In genomic region chr7:27124096-27124978, GRCh38 we compare ENCODE assay signal across 11 cellular contexts. TPM values are rescaled to one million over a fixed set of nuclear protein-coding genes. Genes with fewer than 3 reads are reported as not detected.
A peak's percentile ranks its signal among the peaks of the same experiment; 100 is the strongest.
DNase-seq lines count a peak whose midpoint lies in the region; ATAC-seq, FAIRE-seq and TF ChIP-seq lines count a peak whose summit lies in the region.
"Had no signal": no experiment of that assay in that cellular context is flagged by ENCODE, and none has a peak within 500 bp of the region (broad histone marks: within the 10 kb centered on the region; RNA-seq: fewer than 3 reads in every experiment).

No MANE protein-coding gene starts in this region.

- WGBS in GM12878 (ENCODE audit: insufficient coverage, insufficient replicate concordance, low lambda C conversion rate, missing lambda C conversion rate) = 79% methylated on average over 44 of the region's 44 CpGs
- WGBS in tibial nerve, 2 donors = 83% methylated on average over 44 of the region's 44 CpGs

- intact Hi-C loops in GM12878 (cut with micrococcal nuclease; ENCODE audit: unreplicated experiment) = no loop called here
- intact Hi-C loops in kidney (cut with DNase I) = no loop called here

- no peak for FAIRE-seq in GM12878 (lab: Jason Lieb, UNC)
- no peak for FAIRE-seq in kidney (lab: Jason Lieb, UNC)

- SMC1A ChIA-PET in GM12878 (lab: Charles Lee; ENCODE audit: uncharacterized antibody, unreplicated experiment) = no interaction called here

- H2AFZ ChIP-seq in GM12878 (ENCODE audit: control insufficient read depth, low read depth, low read length) = no peak overlapping the region

- CTCF ChIA-PET in GM12878 (lab: Yijun Ruan, JAX) = no interaction called here

- H3K9ac ChIP-seq in GM12878 (ENCODE audit: control insufficient read depth, insufficient read depth, low read length) (no peak overlapping the region), kidney (ENCODE audit: low read length in 2 of 2) (peak overlapping the region in 1 of 2 donors; percentile 81), rectal smooth muscle tissue (ENCODE audit: low read length) (no peak overlapping the region)

- H3K4me1 ChIP-seq in GM12878 (ENCODE audit: control insufficient read depth, insufficient read depth, low read length) (no peaks in the 10 kb centered on the region), kidney (ENCODE audit: control insufficient read depth in 1 of 2, insufficient read depth in 1 of 2, low read depth in 1 of 2, low read length in 2 of 2) (peaks cover 36 to 47% of the 10 kb centered on the region in 2 donors), rectal smooth muscle tissue (ENCODE audit: control insufficient read depth, insufficient read depth, low read length) (peaks cover 30% of the 10 kb centered on the region), tibial nerve (peaks cover 0 to 67% (median 0%) of the 10 kb centered on the region in 4 donors)

- H3K79me2 ChIP-seq in GM12878 (ENCODE audit: control insufficient read depth, insufficient read depth, low read length) = no peaks in the 10 kb centered on the region

- POLR2A ChIA-PET in GM12878 (lab: Charles Lee) = no interaction called here

- TF ChIP-seq CTCF in GM12878 (IDR thresholded peaks at IDR 0.05 in 2 of 3, conservative IDR thresholded peaks at IDR 0.05 in 1 of 3; ENCODE audit: control insufficient read depth in 2 of 3, extremely low read depth in 1 of 3, insufficient read depth in 1 of 3, low read depth in 3 of 3, low read length in 3 of 3) (no peak), kidney (IDR thresholded peaks at IDR 0.05; ENCODE audit: borderline replicate concordance, extremely low read depth, insufficient read depth) (no peak), tibial nerve (IDR thresholded peaks at IDR 0.05) (no peak)

- TF ChIP-seq EP300 in GM12878 (IDR thresholded peaks at IDR 0.05; ENCODE audit: borderline replicate concordance in 1 of 2, control insufficient read depth in 1 of 2, low read depth in 2 of 2, low read length in 2 of 2) (no peak), tibial nerve (IDR thresholded peaks at IDR 0.05) (no peak)

- RAD21 ChIA-PET in GM12878 (lab: Charles Lee; ENCODE audit: unreplicated experiment) = no interaction called here

- no peak overlapping the region for H3K4me2 ChIP-seq in GM12878 (ENCODE audit: control insufficient read depth, insufficient read depth)

- no peak for TF ChIP-seq RAD21 in GM12878 (IDR thresholded peaks at IDR 0.05; ENCODE audit: insufficient read depth, low read depth, low read length)

- H3K9me3 ChIP-seq in GM12878 (replicated peaks; ENCODE audit: control insufficient read depth, insufficient read depth, low read length) (no peaks in the 10 kb centered on the region), kidney (ENCODE audit: control insufficient read depth in 1 of 2, low read length in 2 of 2) (no peaks in the 10 kb centered on the region), tibial nerve (no peaks in the 10 kb centered on the region)

- H4K20me1 ChIP-seq in GM12878 (ENCODE audit: control insufficient read depth, insufficient read depth) = no peaks in the 10 kb centered on the region

- TF ChIP-seq POLR2A in GM12878 (IDR thresholded peaks at IDR 0.05; ENCODE audit: low read depth, low read length) (no peak), tibial nerve (IDR thresholded peaks at IDR 0.05) (no peak)

- no peak overlapping the region for H3K4me3 ChIP-seq in GM12878
- peak overlapping the region; percentile 70 to 75 for H3K4me3 ChIP-seq in kidney (ENCODE audit: low read length in 2 of 2)
- peak overlapping the region; percentile 49 for H3K4me3 ChIP-seq in rectal smooth muscle tissue (ENCODE audit: low read length)
- no peak overlapping the region for H3K4me3 ChIP-seq in tibial nerve

- in situ Hi-C loops in GM12878 (cut with MboI) = no loop called here

- DNase-seq in ELR (ENCODE audit: low read depth) = peak; percentile 92
- no peak for DNase-seq in GM12878 (ENCODE audit: low read depth, low spot score)
- DNase-seq in kidney = peak; percentile 91
- no peak for DNase-seq in NCI-H345 treated with DMSO at 0.1 percent for 48 hours (lab: John Stamatoyannopoulos, UW; ENCODE audit: unreplicated experiment)
- DNase-seq in tibial nerve (ENCODE audit: low spot score in 2 of 2) = no peak
- no peak for DNase-seq in COLO829 (ENCODE audit: low spot score)
- DNase-seq: NCI-H1417 treated with DMSO at 0.1 percent for 48 hours; NK-92 treated with Interleukin-12 subunit alpha and Interleukin-12 subunit beta, amount 100 ng/mL, for 24 hours had no signal

- H3K36me3 ChIP-seq in GM12878 (ENCODE audit: control insufficient read depth in 2 of 2, insufficient read depth in 2 of 2, low read length in 1 of 2) = no peaks in the 10 kb centered on the region
- no peaks in the 10 kb centered on the region for H3K36me3 ChIP-seq in kidney (ENCODE audit: control insufficient read depth in 1 of 2, insufficient read depth in 2 of 2, low read length in 2 of 2)
- peaks cover 2% of the 10 kb centered on the region for H3K36me3 ChIP-seq in rectal smooth muscle tissue (ENCODE audit: control insufficient read depth, insufficient read depth, low read length)
- peaks cover 0 to 18% (median 0%) of the 10 kb centered on the region in 3 donors for H3K36me3 ChIP-seq in tibial nerve

- no TSS peak for BruUV-seq in GM12878 (replicated peaks; lab: Mats Ljungman, UMichigan)

- no peak overlapping the region for H3K27ac ChIP-seq in GM12878 (ENCODE audit: control insufficient read depth, insufficient read depth)
- H3K27ac ChIP-seq in kidney (ENCODE audit: low read depth in 2 of 2, low read length in 2 of 2) = peak overlapping the region; percentile 88
- peak overlapping the region; percentile 73 for H3K27ac ChIP-seq in rectal smooth muscle tissue (ENCODE audit: low read depth, low read length)
- peak overlapping the region in 1 of 4 donors; percentile 59 for H3K27ac ChIP-seq in tibial nerve

- ATAC-seq in GM12878 (no peak), GM21529 (IDR thresholded peaks at IDR 0.05; ENCODE audit: unreplicated experiment) (no peak)

- H3K27me3 ChIP-seq in GM12878 (replicated peaks in 1 of 2; ENCODE audit: control insufficient read depth in 2 of 2, insufficient read depth in 2 of 2, low read length in 1 of 2) (peaks cover 0 to 2% of the 10 kb centered on the region in 2 experiments; a peak in 3 of 4 replicates), rectal smooth muscle tissue (ENCODE audit: control insufficient read depth, insufficient read depth, low read length) (no peaks in the 10 kb centered on the region), tibial nerve (peaks cover 0 to 42% of the 10 kb centered on the region in 2 donors)

RNA-seq across cellular contexts. Expression of gene HOXA4, which starts 6.2 kb away (rescaled TPM):
- total RNA-seq in GM12878 (2013; cell fraction: nucleolus; rRNA removed) = 0.21 TPM in 1 of 2 replicates, not detected in the other
- not detected in 2 replicates for total RNA-seq in GM12878 (2014; rRNA removed)
- not detected in 2 replicates for total RNA-seq in GM12878 (2014; rRNA removed; fragmentation: Illumina TruSeq; extraction: Trizol)
- total RNA-seq in GM12878 (2021) = not detected in 2 replicates
- polyA plus RNA-seq in GM12878 (2011; ENCODE audit: low read depth) = not detected
- polyA plus RNA-seq in GM12878 (2011; rRNA removed) = 0.07 and 0.26 TPM in 2 replicates
- polyA plus RNA-seq in GM12878 (2011; cell fraction: cytosol; rRNA removed) = 0.06 TPM in 1 of 2 replicates, not detected in the other
- 0.75 and 0.79 TPM in 2 replicates for polyA plus RNA-seq in GM12878 (2011; cell fraction: nucleus; rRNA removed)
- not detected in 2 replicates for polyA plus RNA-seq in GM12878 (2012)
- polyA plus RNA-seq in GM12878 (2014; fragmentation: Illumina TruSeq; extraction: Trizol) = not detected in 2 replicates
- not detected for polyA plus RNA-seq in GM12878 (2014; fragmentation: Nextera tagmentation; extraction: Ambion mirVana)
- not detected in 2 replicates for polyA plus RNA-seq in GM12878 (2014; rRNA removed)
- not detected for polyA plus RNA-seq in GM12878 (2016; fragmentation: Nextera tagmentation; extraction: Ambion mirVana)
- polyA minus RNA-seq in GM12878 (2011; rRNA and poly(A)+ RNA removed) = not detected in 2 replicates
- not detected in 2 replicates for polyA minus RNA-seq in GM12878 (2011; cell fraction: cytosol; rRNA and poly(A)+ RNA removed)
- not detected in 2 replicates for polyA minus RNA-seq in GM12878 (2011; cell fraction: nucleus; rRNA and poly(A)+ RNA removed)
- 11.2 TPM for total RNA-seq in kidney
- 13.0 TPM for polyA plus RNA-seq in kidney (ENCODE audit: insufficient read depth, low read depth, low replicate concordance)
- 1 to 10 TPM; 4.4 to 6.3 (median 4.7) TPM for total RNA-seq in tibial nerve

RNA-seq across cellular contexts. Expression of gene HOXA5, which starts 19.1 kb away (rescaled TPM):
- total RNA-seq in GM12878 (2013; cell fraction: nucleolus; rRNA removed) = 0.23 TPM in 1 of 2 replicates, not detected in the other
- total RNA-seq in GM12878 (2014; rRNA removed) = not detected in 2 replicates
- not detected in 2 replicates for total RNA-seq in GM12878 (2014; rRNA removed; fragmentation: Illumina TruSeq; extraction: Trizol)
- total RNA-seq in GM12878 (2021) = 0.13 TPM in 1 of 2 replicates, not detected in the other
- polyA plus RNA-seq in GM12878 (2011; ENCODE audit: low read depth) = not detected
- polyA plus RNA-seq in GM12878 (2011; rRNA removed) = 0.05 and 0.29 TPM in 2 replicates
- polyA plus RNA-seq in GM12878 (2011; cell fraction: cytosol; rRNA removed) = 0.10 TPM in 2 replicates
- polyA plus RNA-seq in GM12878 (2011; cell fraction: nucleus; rRNA removed) = 0.27 and 0.54 TPM in 2 replicates
- not detected in 2 replicates for polyA plus RNA-seq in GM12878 (2012)
- not detected in 2 replicates for polyA plus RNA-seq in GM12878 (2014; fragmentation: Illumina TruSeq; extraction: Trizol)
- not detected for polyA plus RNA-seq in GM12878 (2014; fragmentation: Nextera tagmentation; extraction: Ambion mirVana)
- polyA plus RNA-seq in GM12878 (2014; rRNA removed) = not detected in 2 replicates
- not detected for polyA plus RNA-seq in GM12878 (2016; fragmentation: Nextera tagmentation; extraction: Ambion mirVana)
- not detected in 2 replicates for polyA minus RNA-seq in GM12878 (2011; rRNA and poly(A)+ RNA removed)
- polyA minus RNA-seq in GM12878 (2011; cell fraction: cytosol; rRNA and poly(A)+ RNA removed) = not detected in 2 replicates
- not detected in 2 replicates for polyA minus RNA-seq in GM12878 (2011; cell fraction: nucleus; rRNA and poly(A)+ RNA removed)
- total RNA-seq in kidney = 38.0 TPM
- polyA plus RNA-seq in kidney (ENCODE audit: insufficient read depth, low read depth, low replicate concordance) = 19.4 TPM
- 10 to 100 TPM; 12.0 to 25.9 (median 16.6) TPM for total RNA-seq in tibial nerve

RNA-seq across cellular contexts. Expression of gene HOXA2, which starts 21.9 kb away (rescaled TPM):
- total RNA-seq in GM12878 (2013; cell fraction: nucleolus; rRNA removed) = not detected in 2 replicates
- not detected in 2 replicates for total RNA-seq in GM12878 (2014; rRNA removed)
- not detected in 2 replicates for total RNA-seq in GM12878 (2014; rRNA removed; fragmentation: Illumina TruSeq; extraction: Trizol)
- total RNA-seq in GM12878 (2021) = not detected in 2 replicates
- polyA plus RNA-seq in GM12878 (2011; ENCODE audit: low read depth) = not detected
- polyA plus RNA-seq in GM12878 (2011; rRNA removed) = not detected in 2 replicates
- polyA plus RNA-seq in GM12878 (2011; cell fraction: cytosol; rRNA removed) = 0.03 TPM in 1 of 2 replicates, not detected in the other
- polyA plus RNA-seq in GM12878 (2011; cell fraction: nucleus; rRNA removed) = not detected in 2 replicates
- polyA plus RNA-seq in GM12878 (2012) = 0.07 TPM in 1 of 2 replicates, not detected in the other
- polyA plus RNA-seq in GM12878 (2014; fragmentation: Illumina TruSeq; extraction: Trizol) = not detected in 2 replicates
- polyA plus RNA-seq in GM12878 (2014; fragmentation: Nextera tagmentation; extraction: Ambion mirVana) = not detected
- not detected in 2 replicates for polyA plus RNA-seq in GM12878 (2014; rRNA removed)
- not detected for polyA plus RNA-seq in GM12878 (2016; fragmentation: Nextera tagmentation; extraction: Ambion mirVana)
- not detected in 2 replicates for polyA minus RNA-seq in GM12878 (2011; rRNA and poly(A)+ RNA removed)
- polyA minus RNA-seq in GM12878 (2011; cell fraction: cytosol; rRNA and poly(A)+ RNA removed) = not detected in 2 replicates
- polyA minus RNA-seq in GM12878 (2011; cell fraction: nucleus; rRNA and poly(A)+ RNA removed) = not detected in 2 replicates
- 2.9 TPM for total RNA-seq in kidney
- polyA plus RNA-seq in kidney (ENCODE audit: insufficient read depth, low read depth, low replicate concordance) = 1.3 TPM
- 1 to 10 TPM; 2.5 to 5.9 (median 5.2) TPM for total RNA-seq in tibial nerve
- total RNA-seq: HT1080 had no signal

RNA-seq across cellular contexts. Expression of gene HOXA6, which starts 23.2 kb away (rescaled TPM):
- not detected in 2 replicates for total RNA-seq in GM12878 (2013; cell fraction: nucleolus; rRNA removed)
- total RNA-seq in GM12878 (2014; rRNA removed) = not detected in 2 replicates
- not detected in 2 replicates for total RNA-seq in GM12878 (2014; rRNA removed; fragmentation: Illumina TruSeq; extraction: Trizol)
- total RNA-seq in GM12878 (2021) = not detected in 2 replicates
- not detected for polyA plus RNA-seq in GM12878 (2011; ENCODE audit: low read depth)
- polyA plus RNA-seq in GM12878 (2011; rRNA removed) = 0.08 TPM in 1 of 2 replicates, not detected in the other
- 0.10 and 0.13 TPM in 2 replicates for polyA plus RNA-seq in GM12878 (2011; cell fraction: cytosol; rRNA removed)
- polyA plus RNA-seq in GM12878 (2011; cell fraction: nucleus; rRNA removed) = 0.93 and 1.1 TPM in 2 replicates
- polyA plus RNA-seq in GM12878 (2012) = not detected in 2 replicates
- not detected in 2 replicates for polyA plus RNA-seq in GM12878 (2014; fragmentation: Illumina TruSeq; extraction: Trizol)
- polyA plus RNA-seq in GM12878 (2014; fragmentation: Nextera tagmentation; extraction: Ambion mirVana) = not detected
- polyA plus RNA-seq in GM12878 (2014; rRNA removed) = not detected in 2 replicates
- not detected for polyA plus RNA-seq in GM12878 (2016; fragmentation: Nextera tagmentation; extraction: Ambion mirVana)
- polyA minus RNA-seq in GM12878 (2011; rRNA and poly(A)+ RNA removed) = 0.67 TPM in 1 of 2 replicates, not detected in the other
- not detected in 2 replicates for polyA minus RNA-seq in GM12878 (2011; cell fraction: cytosol; rRNA and poly(A)+ RNA removed)
- polyA minus RNA-seq in GM12878 (2011; cell fraction: nucleus; rRNA and poly(A)+ RNA removed) = 0.97 and 1.4 TPM in 2 replicates
- total RNA-seq in kidney = 22.0 TPM
- 1.1 TPM for polyA plus RNA-seq in kidney (ENCODE audit: insufficient read depth, low read depth, low replicate concordance)
- 10 to 100 TPM; 11.1 to 30.9 (median 18.7) TPM for total RNA-seq in tibial nerve

RNA-seq across cellular contexts. Expression of gene HOXA3, which starts 28.0 kb away (rescaled TPM):
- total RNA-seq in GM12878 (2013; cell fraction: nucleolus; rRNA removed) = not detected in 2 replicates
- total RNA-seq in GM12878 (2014; rRNA removed) (not detected in 2 replicates), GM12878 (2014; rRNA removed; fragmentation: Illumina TruSeq; extraction: Trizol) (not detected in 2 replicates), GM12878 (2021) (0.08 TPM in 1 of 2 replicates, not detected in the other), kidney (21.2 TPM), tibial nerve (10 to 100 TPM in 1 of 4 donors, 1 to 10 TPM in 3; 7.0 to 18.8 (median 8.7) TPM)
- polyA plus RNA-seq in GM12878 (2011; ENCODE audit: low read depth) = not detected
- polyA plus RNA-seq in GM12878 (2011; rRNA removed) (0.05 and 0.13 TPM in 2 replicates), GM12878 (2014; fragmentation: Illumina TruSeq; extraction: Trizol) (not detected in 2 replicates), GM12878 (2014; fragmentation: Nextera tagmentation; extraction: Ambion mirVana) (not detected), GM12878 (2014; rRNA removed) (not detected in 2 replicates), GM12878 (2016; fragmentation: Nextera tagmentation; extraction: Ambion mirVana) (not detected), kidney (ENCODE audit: insufficient read depth, low read depth, low replicate concordance) (6.3 TPM)
- polyA plus RNA-seq in GM12878 (2011; cell fraction: cytosol; rRNA removed) = 0.02 TPM in 1 of 2 replicates, not detected in the other
- 0.06 and 0.13 TPM in 2 replicates for polyA plus RNA-seq in GM12878 (2011; cell fraction: nucleus; rRNA removed)
- not detected in 2 replicates for polyA plus RNA-seq in GM12878 (2012)
- polyA minus RNA-seq in GM12878 (2011; rRNA and poly(A)+ RNA removed) = not detected in 2 replicates
- polyA minus RNA-seq in GM12878 (2011; cell fraction: cytosol; rRNA and poly(A)+ RNA removed) = not detected in 2 replicates
- not detected in 2 replicates for polyA minus RNA-seq in GM12878 (2011; cell fraction: nucleus; rRNA and poly(A)+ RNA removed)
- total RNA-seq: HT1080 had no signal

Comparison
In these comparisons a context has a peak if more than half of its experiments do, and no peak if none do; other contexts are left out.
1. DNase-seq: peak in ELR (single experiment) and kidney (single experiment); none in GM12878 (single experiment), NCI-H345 treated with DMSO at 0.1 percent for 48 hours (single experiment), tibial nerve (0 of 2) and COLO829 (single experiment).
2. H3K4me3 ChIP-seq: peak in kidney (2 of 2) and rectal smooth muscle tissue (single experiment); none in GM12878 (single experiment) and tibial nerve (0 of 4).
3. RNA of gene HOXA4, which starts 6.2 kb away (total RNA-seq): 11.2 TPM in kidney (single experiment) and 4.4 to 6.3 TPM in tibial nerve; 0.21 TPM in GM12878; every median in the first group is over 4 times any median in the second.
4. RNA of gene HOXA5, which starts 19.1 kb away (total RNA-seq): 38.0 TPM in kidney (single experiment) and 12.0 to 25.9 TPM in tibial nerve; 0.13 to 0.23 TPM in GM12878; every median in the first group is over 10 times any median in the second.